22 cellular contexts compared by ENCODE assay signal in the genomic region with DNA sequence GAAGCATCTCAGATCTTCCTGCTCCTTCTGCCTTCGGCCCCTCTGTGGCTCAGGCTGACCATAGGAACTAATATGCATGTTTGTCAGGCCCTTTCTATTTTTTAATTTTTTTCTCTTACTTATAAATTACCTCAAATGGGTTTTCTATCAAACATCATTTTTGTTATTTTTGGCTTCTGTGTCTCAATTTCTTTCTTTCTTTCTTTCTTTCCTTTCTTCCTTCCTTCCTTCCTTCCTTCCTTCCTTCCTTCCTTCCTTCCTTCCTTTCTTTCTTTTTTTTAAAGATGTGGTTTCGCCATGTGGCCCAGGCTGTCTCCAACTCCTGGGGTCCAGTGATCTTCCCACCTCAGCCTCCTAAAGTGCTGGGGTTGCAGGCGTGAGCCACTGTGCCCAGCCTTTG. TPM values are rescaled to one million over a fixed set of nuclear protein-coding genes. Genes with fewer than 3 reads are reported as not detected.
"Had no signal": no experiment of that assay in that cellular context is flagged by ENCODE, and none has a peak within 500 bp of the region (broad histone marks: within the 10 kb centered on the region; RNA-seq: fewer than 3 reads in every experiment).

No MANE protein-coding gene starts in this region.

- H3K27ac Mint-ChIP-seq: activated CD4-positive, alpha-beta memory T cell treated with anti-CD3 and anti-CD28 coated beads for 36 hours; activated CD4-positive, alpha-beta T cell treated with anti-CD3 and anti-CD28 coated beads, Interleukin-2, amount 10 ng/mL, durations not matched to agents 7 days and 5 days had no signal

- H3K9me3 ChIP-seq: breast epithelium had no signal

- H3K9me3 Mint-ChIP-seq: activated CD4-positive, alpha-beta memory T cell treated with anti-CD3 and anti-CD28 coated beads for 36 hours; activated CD4-positive, alpha-beta T cell treated with anti-CD3 and anti-CD28 coated beads, Interleukin-2, amount 10 ng/mL, durations not matched to agents 7 days and 5 days; activated T-cell treated with anti-CD3 and anti-CD28 coated beads, Interleukin-2, amount 50 U/mL, for 4 hours; T-cell had no signal

- DNase-seq: activated CD4-positive, alpha-beta memory T cell treated with anti-CD3 and anti-CD28 coated beads for 36 hours; activated CD4-positive, alpha-beta T cell treated with anti-CD3 and anti-CD28 coated beads, Interleukin-2, amount 10 ng/mL, durations not matched to agents 7 days and 5 days; activated CD4-positive, CD25-positive, alpha-beta regulatory T cell; activated CD8-positive, alpha-beta memory T cell treated with anti-CD3 and anti-CD28 coated beads for 24 hours; activated effector memory CD4-positive, alpha-beta T cell treated with anti-CD3 and anti-CD28 coated beads, Interleukin-2, amount 50 U/mL, for 16 hours; activated naive CD4-positive, alpha-beta T cell treated with Interleukin-2 at 50 U/mL for 16 hours; activated T-cell treated with anti-CD3 and anti-CD28 coated beads, Interleukin-2, amount 50 U/mL, for 4 hours; aorta; central memory CD4-positive, alpha-beta T cell; KG1; NCI-H1048; NCI-H146; NCI-H187 treated with DMSO at 0.1 percent for 48 hours; NCI-H2081 treated with DMSO at 0.1 percent for 48 hours; NCI-H526; NCI-H82; SIG-M5; T-cell had no signal

- H3K4me3 ChIP-seq: breast epithelium had no signal

- H3K36me3 ChIP-seq: breast epithelium had no signal

- H3K4me3 Mint-ChIP-seq: activated CD4-positive, alpha-beta memory T cell treated with anti-CD3 and anti-CD28 coated beads for 36 hours; activated CD4-positive, alpha-beta T cell treated with anti-CD3 and anti-CD28 coated beads, Interleukin-2, amount 10 ng/mL, durations not matched to agents 7 days and 5 days; activated T-cell treated with anti-CD3 and anti-CD28 coated beads, Interleukin-2, amount 50 U/mL, for 4 hours; T-cell had no signal

- H3K36me3 Mint-ChIP-seq: activated CD4-positive, alpha-beta memory T cell treated with anti-CD3 and anti-CD28 coated beads for 36 hours; T-cell had no signal

- ATAC-seq: activated T-cell treated with anti-CD3 and anti-CD28 coated beads, Interleukin-2, amount 50 U/mL, for 4 hours; T-cell had no signal

- H3K27me3 ChIP-seq: breast epithelium had no signal

- H3K27ac ChIP-seq: VCaP had no signal

RNA-seq across cellular contexts. Expression of gene TLR5, which starts 36.2 kb away (rescaled TPM):
- total RNA-seq: OCI-LY7, RPMI7951 had no signal
